Comparison of ENCODE assay signal across 8 cellular contexts in the genomic region with DNA sequence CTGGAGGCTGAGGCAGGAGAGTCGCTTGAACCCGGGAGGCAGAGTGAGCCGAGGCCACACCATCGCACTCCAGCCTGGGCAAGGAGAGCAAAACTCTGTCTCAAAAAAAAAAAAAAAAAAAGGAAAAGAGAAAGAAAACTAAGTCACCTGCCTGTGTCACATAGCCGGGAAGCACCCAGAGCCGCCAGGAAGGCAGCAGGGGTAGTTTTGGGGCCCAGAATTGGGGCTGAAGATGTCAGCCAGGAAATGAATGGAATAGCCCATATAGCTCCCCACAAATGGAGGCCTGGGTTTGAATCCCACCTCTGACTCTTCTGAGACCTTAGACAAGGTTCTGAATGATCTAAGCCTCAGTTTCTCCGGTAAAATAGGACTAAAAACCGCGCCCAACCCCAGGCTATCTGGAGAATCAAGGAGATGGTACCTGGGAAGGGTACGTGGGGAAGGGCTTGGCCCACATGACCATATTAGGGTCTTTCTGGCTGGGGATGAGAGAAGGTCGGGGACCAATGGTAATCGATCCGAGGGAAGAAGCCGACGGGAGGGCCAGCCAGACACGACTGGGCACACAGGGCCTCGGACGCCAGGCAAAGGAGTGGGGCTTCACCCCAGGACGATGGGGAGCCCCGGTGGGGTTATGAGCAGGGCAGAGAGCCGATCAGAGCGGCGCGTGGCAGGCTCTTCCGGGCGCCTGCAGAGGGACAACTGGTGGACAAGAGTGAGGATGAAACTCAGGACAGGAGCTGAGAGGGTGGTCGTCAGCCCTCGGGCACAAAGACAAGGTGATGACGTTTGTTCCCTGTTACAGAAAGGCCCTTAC. TPM values are rescaled to one million over a fixed set of nuclear protein-coding genes. Genes with fewer than 3 reads are reported as not detected.
A peak's percentile ranks its signal among the peaks of the same experiment; 100 is the strongest.
DNase-seq lines count a peak whose midpoint lies in the region; ATAC-seq and TF ChIP-seq lines count a peak whose summit lies in the region.

No MANE protein-coding gene starts in this region.

- H3K4me2 ChIP-seq in GM23248 (ENCODE audit: unreplicated experiment): peak overlapping the region; percentile 44

- no peaks in the 10 kb centered on the region for H3K36me3 Mint-ChIP-seq in chondrocyte (ENCODE audit: low read depth)
- no peaks in the 10 kb centered on the region for H3K36me3 Mint-ChIP-seq in mesothelial cell of epicardium

- H3K27me3 ChIP-seq in GM23248 (replicated peaks; ENCODE audit: insufficient read depth): peaks cover 35% of the 10 kb centered on the region

- H2AFZ ChIP-seq in GM23248: peak overlapping the region; percentile 59

- H4K20me1 ChIP-seq in GM23248 (ENCODE audit: insufficient read depth): no peaks in the 10 kb centered on the region

- in situ Hi-C loops in GM23248 (cut with MboI): loop anchor here (10.0 kb wide), 1 partner anchor 48 kb away; no protein-coding TSS in a partner anchor

- TF ChIP-seq CTCF in chondrocyte (IDR thresholded peaks at IDR 0.05) (peak; percentile 44), mesothelial cell of epicardium (IDR thresholded peaks at IDR 0.05; ENCODE audit: unreplicated experiment) (no peak), lower leg skin (IDR thresholded peaks at IDR 0.05) (no peak)

- H3F3A ChIP-seq in GM23248 (ENCODE audit: insufficient read depth): peaks cover 16% of the 10 kb centered on the region

- H3K4me3 Mint-ChIP-seq in chondrocyte (ENCODE audit: unreplicated experiment) (peak overlapping the region; percentile 81), mesothelial cell of epicardium (peak overlapping the region; percentile 82)

- H3K27ac Mint-ChIP-seq in chondrocyte (ENCODE audit: unreplicated experiment) (peak overlapping the region; percentile 75), mesothelial cell of epicardium (peak overlapping the region; percentile 93)

- 17 to 20% methylated on average over 23 to 29 of the region's 29 CpGs for WGBS in GM23248 (ENCODE audit: low coverage in 1 of 2, low lambda C conversion rate in 2 of 2, missing lambda C conversion rate in 2 of 2), 2 experiments
- 17 to 20% methylated on average over 24 to 29 of the region's 29 CpGs for WGBS in lower leg skin, 2 donors

- H3K27me3 Mint-ChIP-seq in chondrocyte (ENCODE audit: low read depth): peaks cover 23% of the 10 kb centered on the region
- peaks cover 27% of the 10 kb centered on the region for H3K27me3 Mint-ChIP-seq in mesothelial cell of epicardium (ENCODE audit: low read depth)

- no peaks in the 10 kb centered on the region for H3K9me3 ChIP-seq in GM23248 (ENCODE audit: low read depth)

- H3K27ac ChIP-seq in GM23248: no peak overlapping the region

- no peaks in the 10 kb centered on the region for H3K79me2 ChIP-seq in GM23248 (ENCODE audit: insufficient read depth)

- intact Hi-C loops in lower leg skin (cut with DNase I; ENCODE audit: low total_unique reads): loop anchor here (10.0 kb wide), 1 partner anchor 118 kb away; no protein-coding TSS in a partner anchor

- no peaks in the 10 kb centered on the region for H3K36me3 ChIP-seq in GM23248 (ENCODE audit: low read depth)

- peaks cover 3% of the 10 kb centered on the region; the same call in 1 of the 2 replicates for H3K4me1 ChIP-seq in GM23248 (ENCODE audit: insufficient read depth)

- DNase-seq in GM23248 (no peak), MV-4-11 (lab: John Stamatoyannopoulos, UW) (peak; percentile 59), chondrocyte (ENCODE audit: low spot score) (no peak), mesothelial cell of epicardium (ENCODE audit: low spot score in 2 of 2, unreplicated experiment in 2 of 2) (peak in 1 of 2 experiments; percentile 57), hepatic stellate cell (ENCODE audit: low spot score) (no peak), lower leg skin (ENCODE audit: low spot score in 2 of 2) (no peak), NCI-H2227 (lab: John Stamatoyannopoulos, UW; ENCODE audit: unreplicated experiment) (no peak)

- peak; percentile 31 for ATAC-seq in GM18505 (IDR thresholded peaks at IDR 0.05; ENCODE audit: unreplicated experiment)

- peak overlapping the region; percentile 49 for H3K9ac ChIP-seq in GM23248

- H3K4me1 Mint-ChIP-seq in chondrocyte (ENCODE audit: low read depth) (peaks cover 28% of the 10 kb centered on the region), mesothelial cell of epicardium (peaks cover 30% of the 10 kb centered on the region)

- H3K4me3 ChIP-seq in GM23248 (peak overlapping the region; percentile 61), lower leg skin (ENCODE audit: low read depth, poor library complexity, severe bottlenecking) (no peak overlapping the region)

- TF ChIP-seq POLR2A in GM18505 (IDR thresholded peaks at IDR 0.05; ENCODE audit: borderline replicate concordance, extremely low read depth, insufficient read depth, insufficient read length) (no peak), lower leg skin (IDR thresholded peaks at IDR 0.05) (no peak)

- H3K9me2 ChIP-seq in GM23248 (ENCODE audit: insufficient read depth): no peaks in the 10 kb centered on the region

- H3K9me3 Mint-ChIP-seq in chondrocyte (ENCODE audit: low read depth) (no peaks in the 10 kb centered on the region), mesothelial cell of epicardium (no peaks in the 10 kb centered on the region)

RNA-seq across cellular contexts. Expression of gene CCDC124, which starts 14.4 kb away (rescaled TPM):
- total RNA-seq in GM23248 (2014; rRNA removed; shearing (Covaris generic)): 14.4 and 29.6 TPM in 2 replicates
- 125 and 130 TPM in 2 replicates for polyA plus RNA-seq in GM23248 (2016; fragmentation: Nextera tagmentation; extraction: Ambion mirVana)
- total RNA-seq in chondrocyte (71.9 to 94.6 TPM (median 77.4 TPM) in 3 replicates), mesothelial cell of epicardium (70.4 to 73.1 TPM (median 72.6 TPM) in 3 replicates), lower leg skin (10 to 100 TPM; 32.6 to 91.9 (median 47.4) TPM)

RNA-seq across cellular contexts. Expression of gene KCNN1, which starts 19.7 kb away (rescaled TPM):
- not detected in 2 replicates for total RNA-seq in GM23248 (2014; rRNA removed; shearing (Covaris generic))
- not detected in 2 replicates for polyA plus RNA-seq in GM23248 (2016; fragmentation: Nextera tagmentation; extraction: Ambion mirVana)
- total RNA-seq in chondrocyte: 0.31 TPM in 1 of 3 replicates, not detected in the others
- total RNA-seq in mesothelial cell of epicardium: 16.8 to 20.3 TPM (median 19.7 TPM) in 3 replicates
- under 1 TPM in 1 of 4 donors, not detected in 3; 0.36 TPM for total RNA-seq in lower leg skin

Comparison
In these comparisons a context has a peak if more than half of its experiments do, and no peak if none do; other contexts are left out.
1. RNA of gene KCNN1, which starts 19.7 kb away (total RNA-seq): 16.8 to 20.3 TPM in mesothelial cell of epicardium; 0.31 TPM in chondrocyte, not detected in GM23248 and 0.36 TPM in lower leg skin; every median in the first group is over 10 times any median in the second.